ENCODE assay signal across 24 cellular contexts in genomic region chr6:29946787-29947186, GRCh38. TPM values are rescaled to one million over a fixed set of nuclear protein-coding genes. Genes with fewer than 3 reads are reported as not detected.
DNase-seq lines count a peak whose midpoint lies in the region; ATAC-seq, FAIRE-seq and TF ChIP-seq lines count a peak whose summit lies in the region.
"Had no signal": no experiment of that assay in that cellular context is flagged by ENCODE, and none has a peak within 500 bp of the region (broad histone marks: within the 10 kb centered on the region; RNA-seq: fewer than 3 reads in every experiment).

No MANE protein-coding gene starts in this region.

- H3K9me3 Mint-ChIP-seq in activated CD4-positive, alpha-beta memory T cell treated with anti-CD3 and anti-CD28 coated beads for 36 hours, result no peaks in the 10 kb centered on the region
- no peaks in the 10 kb centered on the region for H3K9me3 Mint-ChIP-seq in stimulated activated naive CD8-positive, alpha-beta T cell treated with anti-CD3 and anti-CD28 coated beads, Interleukin-15, amount 100 ng/mL, for 72 hours
- no peaks in the 10 kb centered on the region for H3K9me3 Mint-ChIP-seq in neural progenitor cell

- H3K79me2 ChIP-seq in HepG2 (ENCODE audit: insufficient read depth, low read length) (peaks cover 5% of the 10 kb centered on the region), K562 (ENCODE audit: control insufficient read depth, insufficient read depth, low read length) (no peaks in the 10 kb centered on the region), neural progenitor cell (ENCODE audit: low read depth) (peaks cover 6% of the 10 kb centered on the region)

- H3K9me3 ChIP-seq in HepG2 (ENCODE audit: low read length), result no peaks in the 10 kb centered on the region
- no peaks in the 10 kb centered on the region for H3K9me3 ChIP-seq in right lobe of liver
- no peaks in the 10 kb centered on the region for H3K9me3 ChIP-seq in K562 (replicated peaks; ENCODE audit: control insufficient read depth, insufficient read depth, low read depth, low read length)
- H3K9me3 ChIP-seq in neural progenitor cell (ENCODE audit: low read depth), result no peaks in the 10 kb centered on the region
- H3K9me3 ChIP-seq: Caco-2, esophagus muscularis mucosa, gastroesophageal sphincter, neutrophil, thyroid gland had no signal

- DNase-seq in HepG2 (ENCODE audit: low spot score), result no peak
- DNase-seq in right lobe of liver, result no peak
- DNase-seq in activated CD4-positive, alpha-beta memory T cell treated with anti-CD3 and anti-CD28 coated beads for 36 hours, result no peak
- DNase-seq in K562 (ENCODE audit: extremely low read depth in 1 of 4, low spot score in 3 of 4), result no peak
- DNase-seq in stimulated activated naive CD8-positive, alpha-beta T cell treated with anti-CD3 and anti-CD28 coated beads, Interleukin-15, amount 100 ng/mL, for 72 hours, result no peak
- no peak for DNase-seq in stimulated activated CD4-positive, alpha-beta T cell treated with anti-CD3 and anti-CD28 coated beads, Interleukin-4, amount 100 ng/mL, for 1 hour
- no peak for DNase-seq in neural progenitor cell (ENCODE audit: low spot score)
- DNase-seq in left cardiac atrium, result no peak
- DNase-seq: activated gamma-delta T cell treated with Interleukin-2 at 50 U/mL for 16 hours; Caco-2; effector CD8-positive, alpha-beta T cell; EL; GOT3; mesendoderm; NCI-H1048; NCI-H2081 treated with DMSO at 0.1 percent for 48 hours; NCI-H524; retina; stimulated activated CD4-positive, alpha-beta T cell treated with anti-CD3 and anti-CD28 coated beads, Interleukin-12 subunit alpha, Interleukin-12 subunit beta, amount 100 ng/mL, for 4 hours; SW 1271; thyroid gland had no signal

- no peak for FAIRE-seq in HepG2 (lab: Jason Lieb, UNC)
- FAIRE-seq in K562 (lab: Jason Lieb, UNC), result peak; percentile 15

- H3K27ac Mint-ChIP-seq in activated CD4-positive, alpha-beta memory T cell treated with anti-CD3 and anti-CD28 coated beads for 36 hours, result peak overlapping the region; percentile 54
- peak overlapping the region in 1 of 2 donors; percentile 100 for H3K27ac Mint-ChIP-seq in stimulated activated naive CD8-positive, alpha-beta T cell treated with anti-CD3 and anti-CD28 coated beads, Interleukin-15, amount 100 ng/mL, for 72 hours
- no peak overlapping the region for H3K27ac Mint-ChIP-seq in neural progenitor cell

- no peaks in the 10 kb centered on the region for H3F3A ChIP-seq in neural progenitor cell (ENCODE audit: low read depth)

- H3K27ac ChIP-seq in HepG2 (ENCODE audit: extremely low read length, insufficient read depth, low read length) (no peak overlapping the region), right lobe of liver (no peak overlapping the region), K562 (ENCODE audit: extremely low read depth, low read depth, low read length) (no peak overlapping the region), neural progenitor cell (no peak overlapping the region)
- H3K27ac ChIP-seq: esophagus muscularis mucosa, thyroid gland had no signal

- ATAC-seq in HepG2 (no peak), right lobe of liver (no peak), K562 (no peak), left cardiac atrium (no peak)
- ATAC-seq in stimulated activated naive CD8-positive, alpha-beta T cell treated with anti-CD3 and anti-CD28 coated beads, Interleukin-15, amount 100 ng/mL, for 72 hours, result no peak
- ATAC-seq: gastroesophageal sphincter had no signal

- TF ChIP-seq CTCF in HepG2 (CRISPR knock-in tag; IDR thresholded peaks at IDR 0.05) (no peak), right lobe of liver (IDR thresholded peaks at IDR 0.05) (no peak), K562 (IDR thresholded peaks at IDR 0.05 in 2 of 3, conservative IDR thresholded peaks at IDR 0.05 in 1 of 3; ENCODE audit: insufficient read depth in 2 of 3, low read depth in 1 of 3, low read length in 3 of 3) (no peak), neural progenitor cell (IDR thresholded peaks at IDR 0.05) (no peak)

- no peak for TF ChIP-seq RAD21 in HepG2 (CRISPR knock-in tag; IDR thresholded peaks at IDR 0.05)
- no peak for TF ChIP-seq RAD21 in K562 (CRISPR knock-in tag; conservative IDR thresholded peaks at IDR 0.05 in 1 of 2, IDR thresholded peaks at IDR 0.05 in 1 of 2)

- H3K36me3 ChIP-seq in HepG2 (replicated peaks in 1 of 2; ENCODE audit: control insufficient read depth in 1 of 2, insufficient read depth in 2 of 2, low read length in 2 of 2), result peaks cover 3 to 15% of the 10 kb centered on the region in 2 experiments; a peak in 3 of 5 replicates
- no peaks in the 10 kb centered on the region for H3K36me3 ChIP-seq in right lobe of liver
- no peaks in the 10 kb centered on the region for H3K36me3 ChIP-seq in K562 (ENCODE audit: control insufficient read depth, insufficient read depth, low read length)
- no peaks in the 10 kb centered on the region for H3K36me3 ChIP-seq in neural progenitor cell
- H3K36me3 ChIP-seq: thyroid gland had no signal

- BruUV-seq in HepG2 (replicated peaks; lab: Mats Ljungman, UMichigan) (no TSS peak), K562 (replicated peaks; lab: Mats Ljungman, UMichigan) (no TSS peak)

- H3K9ac ChIP-seq in HepG2 (ENCODE audit: insufficient read depth, low read depth, low read length) (no peak overlapping the region), K562 (ENCODE audit: insufficient read depth in 1 of 2, low read depth in 2 of 2, low read length in 2 of 2) (no peak overlapping the region), neural progenitor cell (no peak overlapping the region)

- POLR2A ChIA-PET in HepG2 (lab: Yijun Ruan, JAX) (interaction anchor here (1.6 to 2.6 kb wide), 2 partner anchors 15 to 20 kb away, joined by 3 to 7 read pairs; no protein-coding TSS in a partner anchor), K562 (lab: Yijun Ruan, JAX) (interaction anchor here (0.8 kb wide), 1 partner anchor 121 kb away, joined by 3 read pairs; no protein-coding TSS in a partner anchor)
- POLR2A ChIA-PET in activated CD4-positive, alpha-beta memory T cell treated with anti-CD3 and anti-CD28 coated beads for 36 hours (lab: Charles Lee), result interaction anchor here (1.6 to 2.8 kb wide), 3 partner anchors 13 to 29 kb away, joined by 4 to 14 read pairs (median 4); no protein-coding TSS in a partner anchor

- no peaks in the 10 kb centered on the region for H3K9me1 ChIP-seq in K562 (ENCODE audit: control insufficient read depth, insufficient read depth, low read length)

- H2AFZ ChIP-seq in HepG2 (ENCODE audit: low read length) (no peak overlapping the region), K562 (ENCODE audit: low read depth, low read length) (no peak overlapping the region), neural progenitor cell (replicated peaks) (no peak overlapping the region)

- no peaks in the 10 kb centered on the region for H4K20me1 ChIP-seq in HepG2 (ENCODE audit: insufficient read depth, low read length)
- H4K20me1 ChIP-seq in K562 (replicated peaks; ENCODE audit: control insufficient read depth, insufficient read depth, low read length), result 0 out of 2 replicates have a peak, but pooled peaks cover 3% of the 10 kb centered on the region
- no peaks in the 10 kb centered on the region for H4K20me1 ChIP-seq in neural progenitor cell (ENCODE audit: low read depth)

- peak overlapping the region; percentile 89 for H3K4me3 Mint-ChIP-seq in activated CD4-positive, alpha-beta memory T cell treated with anti-CD3 and anti-CD28 coated beads for 36 hours
- H3K4me3 Mint-ChIP-seq in stimulated activated naive CD8-positive, alpha-beta T cell treated with anti-CD3 and anti-CD28 coated beads, Interleukin-15, amount 100 ng/mL, for 72 hours, result peak overlapping the region; percentile 92 to 96
- no peak overlapping the region for H3K4me3 Mint-ChIP-seq in neural progenitor cell

- H3K27me3 ChIP-seq in HepG2 (ENCODE audit: control insufficient read depth in 1 of 2, insufficient read depth in 2 of 2, low read length in 2 of 2), result no peaks in the 10 kb centered on the region
- H3K27me3 ChIP-seq in right lobe of liver, result no peaks in the 10 kb centered on the region
- H3K27me3 ChIP-seq in K562 (ENCODE audit: control insufficient read depth in 2 of 2, insufficient read depth in 2 of 2, low read length in 2 of 2), result peaks cover 0 to 8% of the 10 kb centered on the region in 2 experiments; a peak in 1 of 5 replicates
- no peaks in the 10 kb centered on the region for H3K27me3 ChIP-seq in neural progenitor cell
- H3K27me3 ChIP-seq: esophagus muscularis mucosa, gastroesophageal sphincter, neutrophil, thyroid gland had no signal

- H3K4me1 Mint-ChIP-seq in activated CD4-positive, alpha-beta memory T cell treated with anti-CD3 and anti-CD28 coated beads for 36 hours (ENCODE audit: low read depth), result peaks cover 36% of the 10 kb centered on the region
- peaks cover 56% of the 10 kb centered on the region for H3K4me1 Mint-ChIP-seq in stimulated activated naive CD8-positive, alpha-beta T cell treated with anti-CD3 and anti-CD28 coated beads, Interleukin-15, amount 100 ng/mL, for 72 hours
- peaks cover 5% of the 10 kb centered on the region for H3K4me1 Mint-ChIP-seq in neural progenitor cell

- peaks cover 2% of the 10 kb centered on the region for H3K27me3 Mint-ChIP-seq in activated CD4-positive, alpha-beta memory T cell treated with anti-CD3 and anti-CD28 coated beads for 36 hours
- H3K27me3 Mint-ChIP-seq in stimulated activated naive CD8-positive, alpha-beta T cell treated with anti-CD3 and anti-CD28 coated beads, Interleukin-15, amount 100 ng/mL, for 72 hours, result no peaks in the 10 kb centered on the region
- H3K27me3 Mint-ChIP-seq in neural progenitor cell (ENCODE audit: insufficient read depth, low read depth), result peaks cover 3% of the 10 kb centered on the region

- TF ChIP-seq POLR2A in HepG2 (IDR thresholded peaks at IDR 0.05; ENCODE audit: insufficient read depth in 1 of 2, low read depth in 2 of 2, low read length in 2 of 2) (no peak), right lobe of liver (IDR thresholded peaks at IDR 0.05) (no peak), K562 (conservative IDR thresholded peaks at IDR 0.05) (no peak)

- CTCF ChIA-PET in HepG2 (lab: Yijun Ruan, JAX; ENCODE audit: low intra/inter-chr PET ratio, low total read pairs) (no interaction called here), K562 (lab: Yijun Ruan, JAX; ENCODE audit: low intra/inter-chr PET ratio) (no interaction called here)
- CTCF ChIA-PET in activated CD4-positive, alpha-beta memory T cell treated with anti-CD3 and anti-CD28 coated beads for 36 hours (lab: Charles Lee), result interaction anchor here (1.3 kb wide), 1 partner anchor 98 kb away, joined by 4 read pairs; no protein-coding TSS in a partner anchor

- H3K36me3 Mint-ChIP-seq in activated CD4-positive, alpha-beta memory T cell treated with anti-CD3 and anti-CD28 coated beads for 36 hours, result peaks cover 66% of the 10 kb centered on the region
- peaks cover 12% of the 10 kb centered on the region for H3K36me3 Mint-ChIP-seq in neural progenitor cell

- no peak overlapping the region for H3K4me3 ChIP-seq in HepG2 (replicated peaks in 1 of 3; ENCODE audit: insufficient read depth in 1 of 3, low read depth in 2 of 3, low read length in 3 of 3)
- no peak overlapping the region for H3K4me3 ChIP-seq in right lobe of liver
- no peak overlapping the region for H3K4me3 ChIP-seq in K562
- H3K4me3 ChIP-seq in neural progenitor cell, result no peak overlapping the region
- H3K4me3 ChIP-seq: esophagus muscularis mucosa, gastroesophageal sphincter, thyroid gland had no signal

- 83% methylated on average over 1 of the region's 1 CpG for WGBS in HepG2 (ENCODE audit: low lambda C conversion rate)
- no CpG with 5 or more reads among the region's 1 CpG for WGBS in right lobe of liver (ENCODE audit: insufficient coverage, low coverage, low lambda C conversion rate, missing lambda C conversion rate)
- 0% methylated on average over 1 of the region's 1 CpG for WGBS in K562 (ENCODE audit: insufficient coverage, low coverage, missing lambda C conversion rate)

- TF ChIP-seq EP300 in HepG2 (IDR thresholded peaks at IDR 0.05; ENCODE audit: low read depth in 2 of 2, low read length in 2 of 2), result no peak
- no peak for TF ChIP-seq EP300 in HepG2 (CRISPR knock-in tag; IDR thresholded peaks at IDR 0.05; ENCODE audit: borderline replicate concordance)
- TF ChIP-seq EP300 in K562 (IDR thresholded peaks at IDR 0.05; ENCODE audit: low read length), result no peak

- H3K4me2 ChIP-seq in HepG2 (ENCODE audit: low read depth, low read length), result no peak overlapping the region
- H3K4me2 ChIP-seq in K562 (ENCODE audit: insufficient read depth, low read length), result no peak overlapping the region
- H3K4me2 ChIP-seq in neural progenitor cell, result no peak overlapping the region

- intact Hi-C loops in HepG2 (cut with micrococcal nuclease; ENCODE audit: unreplicated experiment) (no loop called here), right lobe of liver (cut with DNase I) (no loop called here), K562 (cut with micrococcal nuclease) (no loop called here), left cardiac atrium (cut with DNase I) (no loop called here)
- intact Hi-C loops in activated CD4-positive, alpha-beta memory T cell treated with anti-CD3 and anti-CD28 coated beads for 36 hours (cut with micrococcal nuclease), result loop anchor here (1.0 kb wide), 1 partner anchor 18 kb away; no protein-coding TSS in a partner anchor

- in situ Hi-C loops in HepG2 (cut with HindIII; ENCODE audit: extremely low pct_ligation_motif_present, low pct_unique_long_range_greater_than_20kb), result loop anchor here (10.0 kb wide), 1 partner anchor 82 kb away; no protein-coding TSS in a partner anchor
- in situ Hi-C loops in K562 (cut with MboI), result no loop called here

- H3K4me1 ChIP-seq in HepG2 (ENCODE audit: insufficient read depth, low read length), result peaks cover 8% of the 10 kb centered on the region
- H3K4me1 ChIP-seq in right lobe of liver, result no peaks in the 10 kb centered on the region
- H3K4me1 ChIP-seq in K562 (replicated peaks in 1 of 2; ENCODE audit: control insufficient read depth in 2 of 2, insufficient read depth in 2 of 2, low read length in 2 of 2), result peaks cover 0 to 7% of the 10 kb centered on the region in 2 experiments; a peak in 1 of 5 replicates
- no peaks in the 10 kb centered on the region for H3K4me1 ChIP-seq in neural progenitor cell
- H3K4me1 ChIP-seq: Caco-2 had no signal

RNA-seq across cellular contexts. Expression of gene HLA-A, which starts 4.5 kb away (rescaled TPM):
- total RNA-seq in HepG2 (2016; rRNA removed; fragmentation: Illumina TruSeq; extraction: Trizol) (131 and 345 TPM in 2 replicates), right lobe of liver (100 to 1,000 TPM; 107 to 561 (median 406) TPM), K562 (2014; rRNA removed) (not detected in 2 replicates), K562 (2014; rRNA removed; fragmentation: Illumina TruSeq; extraction: Trizol) (not detected in 2 replicates), K562 (2015; rRNA removed; fragmentation: Illumina TruSeq; extraction: Trizol) (not detected in 2 replicates), K562 (2021) (3.3 and 4.5 TPM in 2 replicates), neural progenitor cell (ENCODE audit: low replicate concordance) (107 and 278 TPM in 2 replicates), left cardiac atrium (100 to 1,000 TPM; 290 to 337 TPM)
- 40.4 and 40.8 TPM in 2 replicates for total RNA-seq in HepG2 (2016; cell fraction: cytosol; rRNA removed; fragmentation: Illumina TruSeq; extraction: Trizol; ENCODE audit: low read depth)
- total RNA-seq in HepG2 (2016; cell fraction: insoluble cytoplasmic fraction; rRNA removed; fragmentation: Illumina TruSeq; extraction: Trizol), result 123 and 365 TPM in 2 replicates
- 56.7 and 57.0 TPM in 2 replicates for total RNA-seq in HepG2 (2016; cell fraction: membrane; rRNA removed; fragmentation: Illumina TruSeq; extraction: Trizol)
- total RNA-seq in HepG2 (2016; cell fraction: nucleus; rRNA removed; fragmentation: Illumina TruSeq; extraction: Trizol), result 268 and 300 TPM in 2 replicates
- polyA plus RNA-seq in HepG2 (2011; rRNA removed) (527 and 598 TPM in 2 replicates), K562 (2011; rRNA removed) (not detected in 2 replicates), K562 (2014; fragmentation: Illumina TruSeq; extraction: Trizol) (not detected in 2 replicates), K562 (2014; fragmentation: Nextera tagmentation; extraction: Ambion mirVana) (not detected), K562 (2014; rRNA removed) (0.09 and 0.46 TPM in 2 replicates)
- 540 and 603 TPM in 2 replicates for polyA plus RNA-seq in HepG2 (2011; cell fraction: cytosol; rRNA removed)
- 321 and 388 TPM in 2 replicates for polyA plus RNA-seq in HepG2 (2011; cell fraction: nucleus; rRNA removed)
- 267 and 414 TPM in 2 replicates for polyA plus RNA-seq in HepG2 (2012)
- 46.2 and 49.2 TPM in 2 replicates for polyA plus RNA-seq in HepG2 (2016; cell fraction: cytosol; fragmentation: Illumina TruSeq; extraction: Trizol; ENCODE audit: low read depth)
- 135 and 142 TPM in 2 replicates for polyA plus RNA-seq in HepG2 (2016; cell fraction: insoluble cytoplasmic fraction; fragmentation: Illumina TruSeq; extraction: Trizol; ENCODE audit: low read depth)
- polyA plus RNA-seq in HepG2 (2016; cell fraction: membrane; fragmentation: Illumina TruSeq; extraction: Trizol; ENCODE audit: low read depth), result 49.9 and 54.4 TPM in 2 replicates
- 529 and 565 TPM in 2 replicates for polyA plus RNA-seq in HepG2 (2016; cell fraction: nucleus; fragmentation: Illumina TruSeq; extraction: Trizol; ENCODE audit: insufficient read depth, low read depth)
- 311 and 488 TPM in 2 replicates for polyA minus RNA-seq in HepG2 (2011; rRNA and poly(A)+ RNA removed; ENCODE audit: low replicate concordance)
- polyA minus RNA-seq in HepG2 (2011; cell fraction: cytosol; rRNA and poly(A)+ RNA removed), result 211 and 252 TPM in 2 replicates
- polyA minus RNA-seq in HepG2 (2011; cell fraction: nucleus; rRNA and poly(A)+ RNA removed), result 56.9 and 83.0 TPM in 2 replicates
- total RNA-seq in activated CD4-positive, alpha-beta memory T cell treated with anti-CD3 and anti-CD28 coated beads for 36 hours, result 1,000 to 10,000 TPM; 1,413 to 1,470 TPM
- total RNA-seq in K562 (2011; cell fraction: chromatin; rRNA removed; ENCODE audit: low replicate concordance), result not detected in 2 replicates
- total RNA-seq in K562 (2011; cell fraction: nucleolus; rRNA removed), result not detected in 2 replicates
- total RNA-seq in K562 (2011; cell fraction: nucleoplasm; rRNA removed), result not detected in 2 replicates
- 0.04 and 0.09 TPM in 2 replicates for polyA plus RNA-seq in K562 (2011; cell fraction: cytosol; rRNA removed)
- not detected in 2 replicates for polyA plus RNA-seq in K562 (2011; cell fraction: nucleus; rRNA removed)
- polyA plus RNA-seq in K562 (2012), result 0.04 and 0.15 TPM in 2 replicates
- polyA minus RNA-seq in K562 (2011; rRNA and poly(A)+ RNA removed), result 0.27 TPM in 1 of 2 replicates, not detected in the other
- polyA minus RNA-seq in K562 (2011; cell fraction: cytosol; rRNA and poly(A)+ RNA removed), result 3.5 and 8.9 TPM in 2 replicates
- polyA minus RNA-seq in K562 (2011; cell fraction: nucleus; rRNA and poly(A)+ RNA removed), result 0.78 and 1.1 TPM in 2 replicates

Comparison
In these comparisons a context has a peak if more than half of its experiments do, and no peak if none do; other contexts are left out.
1. RNA of gene HLA-A, which starts 4.5 kb away (total RNA-seq): 1,413 to 1,470 TPM in activated CD4-positive, alpha-beta memory T cell treated with anti-CD3 and anti-CD28 coated beads for 36 hours, 107 to 561 TPM in right lobe of liver, 40.4 to 365 TPM in HepG2, 290 to 337 TPM in left cardiac atrium and 107 to 278 TPM in neural progenitor cell; 3.3 to 4.5 TPM in K562; every median in the first group is over 4 times any median in the second.